ENCODE assay signal across 8 cellular contexts in genomic region chr11:118789501-118790356, GRCh38. TPM values are rescaled to one million over a fixed set of nuclear protein-coding genes. Genes with fewer than 3 reads are reported as not detected.
DNase-seq lines count a peak whose midpoint lies in the region; ATAC-seq, FAIRE-seq and TF ChIP-seq lines count a peak whose summit lies in the region.

No MANE protein-coding gene starts in this region.

- CTCF ChIA-PET in Caco-2 (lab: Charles Lee), result interaction anchor here (0.6 to 3.6 kb wide), 9 partner anchors 11 to 172 kb away, joined by 3 to 22 read pairs (median 6); partner anchors contain the start of gene BCL9L
- CTCF ChIA-PET in PC-3 (lab: Charles Lee), result interaction anchor here (0.7 kb wide), 1 partner anchor 1568 kb away, joined by 9 read pairs; no protein-coding TSS in a partner anchor

- H3K9me3 ChIP-seq in Caco-2 (no peaks in the 10 kb centered on the region), GM23248 (ENCODE audit: low read depth) (no peaks in the 10 kb centered on the region), PC-3 (ENCODE audit: low read length) (no peaks in the 10 kb centered on the region), kidney (ENCODE audit: control insufficient read depth in 1 of 2, low read length in 2 of 2) (no peaks in the 10 kb centered on the region)

- in situ Hi-C loops in GM23248 (cut with MboI), result no loop called here

- peak in 1 of 2 experiments; percentile 36 for DNase-seq in Caco-2
- DNase-seq in GM23248, result peak; percentile 60
- peak; percentile 36 for DNase-seq in PC-3
- DNase-seq in kidney, result no peak
- DNase-seq in stimulated activated CD4-positive, alpha-beta T cell treated with anti-CD3 and anti-CD28 coated beads, Interleukin-1b, Interleukin-23, amount 100 ng/mL, for 48 hours, result peak; percentile 34
- no peak for DNase-seq in ecto neural progenitor cell (ENCODE audit: low spot score)

- H3K27me3 Mint-ChIP-seq in Caco-2 (ENCODE audit: insufficient read depth, unreplicated experiment) (no peaks in the 10 kb centered on the region), brain (peaks cover 14% of the 10 kb centered on the region)

- H3K27ac Mint-ChIP-seq in Caco-2 (ENCODE audit: unreplicated experiment) (peak overlapping the region; percentile 90), brain (peak overlapping the region; percentile 100)

- H3K79me2 ChIP-seq in GM23248 (ENCODE audit: insufficient read depth) (peaks cover 68% of the 10 kb centered on the region), PC-3 (ENCODE audit: low read length) (peaks cover 71% of the 10 kb centered on the region)

- no peak for TF ChIP-seq CTCF in Caco-2 (IDR thresholded peaks at IDR 0.05; ENCODE audit: insufficient read depth in 1 of 2, low read depth in 1 of 2, low read length in 1 of 2, severe bottlenecking in 1 of 2, unreplicated experiment in 1 of 2)
- no peak for TF ChIP-seq CTCF in PC-3 (conservative IDR thresholded peaks at IDR 0.05; ENCODE audit: low read depth, low read length)
- no peak for TF ChIP-seq CTCF in brain (conservative IDR thresholded peaks at IDR 0.05)
- no peak for TF ChIP-seq CTCF in kidney (IDR thresholded peaks at IDR 0.05; ENCODE audit: borderline replicate concordance, extremely low read depth, insufficient read depth)

- peak overlapping the region; percentile 97 for H3K9ac ChIP-seq in GM23248
- peak overlapping the region; percentile 99 for H3K9ac ChIP-seq in PC-3 (ENCODE audit: low read length)
- H3K9ac ChIP-seq in kidney (ENCODE audit: low read length in 2 of 2), result peak overlapping the region; percentile 97 to 98

- H3K36me3 Mint-ChIP-seq in Caco-2 (ENCODE audit: insufficient read depth, unreplicated experiment), result peaks cover 74% of the 10 kb centered on the region
- H3K36me3 Mint-ChIP-seq in brain, result peaks cover 34% of the 10 kb centered on the region

- H3K27me3 ChIP-seq in Caco-2 (replicated peaks; ENCODE audit: control insufficient read depth, insufficient read depth, low read length), result no peaks in the 10 kb centered on the region
- H3K27me3 ChIP-seq in GM23248 (replicated peaks; ENCODE audit: insufficient read depth), result no peaks in the 10 kb centered on the region
- H3K27me3 ChIP-seq in PC-3 (ENCODE audit: low read length), result no peaks in the 10 kb centered on the region

- H2AFZ ChIP-seq in GM23248 (no peak overlapping the region), PC-3 (ENCODE audit: low read length) (no peak overlapping the region)

- H3K27ac ChIP-seq in GM23248 (peak overlapping the region; percentile 97), PC-3 (ENCODE audit: low read length) (peak overlapping the region; percentile 81), kidney (ENCODE audit: low read depth in 2 of 2, low read length in 2 of 2) (peak overlapping the region; percentile 99 to 100)

- ATAC-seq in PC-3 (no peak), GM21447 (IDR thresholded peaks at IDR 0.05; ENCODE audit: unreplicated experiment) (no peak)

- H3K4me1 ChIP-seq in Caco-2 (peaks cover 26% of the 10 kb centered on the region), GM23248 (ENCODE audit: insufficient read depth) (peaks cover 22% of the 10 kb centered on the region), PC-3 (ENCODE audit: insufficient read depth, low read length) (peaks cover 46% of the 10 kb centered on the region), kidney (ENCODE audit: control insufficient read depth in 1 of 2, insufficient read depth in 1 of 2, low read depth in 1 of 2, low read length in 2 of 2) (peaks cover 4 to 19% of the 10 kb centered on the region in 2 donors)

- H3K4me2 ChIP-seq in GM23248 (ENCODE audit: unreplicated experiment) (peak overlapping the region; percentile 93), PC-3 (ENCODE audit: low read length) (peak overlapping the region; percentile 93)

- H3K36me3 ChIP-seq in Caco-2 (ENCODE audit: control insufficient read depth, insufficient read depth, low read length) (no peaks in the 10 kb centered on the region), GM23248 (ENCODE audit: low read depth) (peaks cover 14% of the 10 kb centered on the region), PC-3 (ENCODE audit: low read depth, low read length) (peaks cover 11% of the 10 kb centered on the region), kidney (ENCODE audit: control insufficient read depth in 1 of 2, insufficient read depth in 2 of 2, low read length in 2 of 2) (peaks cover 4 to 13% of the 10 kb centered on the region in 2 donors)

- intact Hi-C loops in Caco-2 (cut with micrococcal nuclease; ENCODE audit: unreplicated experiment), result loop anchor here (1.0 to 5.0 kb wide), 4 partner anchors 73 to 140 kb away; no protein-coding TSS in a partner anchor
- intact Hi-C loops in PC-3 (cut with micrococcal nuclease), result loop anchor here (2.0 kb wide), 1 partner anchor 99 kb away; no protein-coding TSS in a partner anchor
- intact Hi-C loops in kidney (cut with DNase I), result no loop called here

- 2 to 3% methylated on average over 18 of the region's 18 CpGs for WGBS in GM23248 (ENCODE audit: low coverage in 1 of 2, low lambda C conversion rate in 2 of 2, missing lambda C conversion rate in 2 of 2), 2 experiments

- BruUV-seq in Caco-2 (replicated peaks; lab: Mats Ljungman, UMichigan), result TSS peak; percentile 30
- BruUV-seq in PC-3 (replicated peaks; lab: Mats Ljungman, UMichigan), result TSS peak; percentile 23

- H3F3A ChIP-seq in GM23248 (ENCODE audit: insufficient read depth) (peaks cover 42% of the 10 kb centered on the region), PC-3 (ENCODE audit: low read length, unreplicated experiment) (peaks cover 18% of the 10 kb centered on the region)

- H3K9me3 Mint-ChIP-seq in Caco-2 (ENCODE audit: unreplicated experiment) (no peaks in the 10 kb centered on the region), brain (peaks cover 0 to 14% (median 4%) of the 10 kb centered on the region in 5 experiments)

- peaks cover 23% of the 10 kb centered on the region; the same call in 1 of the 2 replicates for H4K20me1 ChIP-seq in GM23248 (ENCODE audit: insufficient read depth)
- peaks cover 42% of the 10 kb centered on the region for H4K20me1 ChIP-seq in PC-3 (ENCODE audit: low read length)

- H3K4me3 Mint-ChIP-seq in Caco-2 (ENCODE audit: unreplicated experiment) (peak overlapping the region; percentile 93), brain (peak overlapping the region; percentile 95 to 100 (median 98))

- no peak for FAIRE-seq in kidney (lab: Jason Lieb, UNC)

- H3K4me3 ChIP-seq in Caco-2 (ENCODE audit: low read depth, low read length) (peak overlapping the region; percentile 63), GM23248 (peak overlapping the region; percentile 98), PC-3 (ENCODE audit: low read length) (peak overlapping the region; percentile 88), kidney (ENCODE audit: low read length in 2 of 2) (peak overlapping the region; percentile 61 to 80)

- H3K9me2 ChIP-seq in GM23248 (ENCODE audit: insufficient read depth) (no peaks in the 10 kb centered on the region), PC-3 (replicated peaks; ENCODE audit: low read length) (no peaks in the 10 kb centered on the region)

- H3K4me1 Mint-ChIP-seq in Caco-2 (ENCODE audit: low read depth, unreplicated experiment) (peaks cover 23% of the 10 kb centered on the region), brain (peaks cover 63% of the 10 kb centered on the region)

- POLR2A ChIA-PET in Caco-2 (lab: Charles Lee) (interaction anchor here (0.5 to 2.0 kb wide), 10 partner anchors 11 to 332 kb away, joined by 3 to 20 read pairs (median 4); partner anchors contain the start of gene HINFP), PC-3 (lab: Charles Lee; ENCODE audit: unreplicated experiment) (interaction anchor here (0.6 to 0.7 kb wide), 2 partner anchors 36 to 126 kb away, joined by 4 to 8 read pairs; no protein-coding TSS in a partner anchor)

RNA-seq across cellular contexts. Expression of gene DDX6, which starts 1.2 kb away (rescaled TPM):
- total RNA-seq in Caco-2 (2022) (131 and 135 TPM in 2 replicates), PC-3 (2014; rRNA removed) (59.4 and 66.3 TPM in 2 replicates), kidney (121 TPM)
- total RNA-seq in GM23248 (2014; rRNA removed; shearing (Covaris generic)), result 84.6 and 88.9 TPM in 2 replicates
- polyA plus RNA-seq in GM23248 (2016; fragmentation: Nextera tagmentation; extraction: Ambion mirVana) (20.9 and 21.3 TPM in 2 replicates), brain (ENCODE audit: insufficient read depth, low read depth, low replicate concordance) (46.3 TPM), kidney (ENCODE audit: insufficient read depth, low read depth, low replicate concordance) (22.5 TPM)

Comparison
In these comparisons a context has a peak if more than half of its experiments do, and no peak if none do; other contexts are left out.
1. DNase-seq: peak in GM23248 (single experiment), PC-3 (single experiment) and stimulated activated CD4-positive, alpha-beta T cell treated with anti-CD3 and anti-CD28 coated beads, Interleukin-1b, Interleukin-23, amount 100 ng/mL, for 48 hours (single experiment); none in kidney (single experiment) and ecto neural progenitor cell (single experiment).
2. Peak in every context shown above with its lines, with median percentiles within 50 percentile points of each other: H3K4me3 ChIP-seq, H3K27ac ChIP-seq and H3K9ac ChIP-seq.